13 cellular contexts compared by ENCODE assay signal in the genomic region with DNA sequence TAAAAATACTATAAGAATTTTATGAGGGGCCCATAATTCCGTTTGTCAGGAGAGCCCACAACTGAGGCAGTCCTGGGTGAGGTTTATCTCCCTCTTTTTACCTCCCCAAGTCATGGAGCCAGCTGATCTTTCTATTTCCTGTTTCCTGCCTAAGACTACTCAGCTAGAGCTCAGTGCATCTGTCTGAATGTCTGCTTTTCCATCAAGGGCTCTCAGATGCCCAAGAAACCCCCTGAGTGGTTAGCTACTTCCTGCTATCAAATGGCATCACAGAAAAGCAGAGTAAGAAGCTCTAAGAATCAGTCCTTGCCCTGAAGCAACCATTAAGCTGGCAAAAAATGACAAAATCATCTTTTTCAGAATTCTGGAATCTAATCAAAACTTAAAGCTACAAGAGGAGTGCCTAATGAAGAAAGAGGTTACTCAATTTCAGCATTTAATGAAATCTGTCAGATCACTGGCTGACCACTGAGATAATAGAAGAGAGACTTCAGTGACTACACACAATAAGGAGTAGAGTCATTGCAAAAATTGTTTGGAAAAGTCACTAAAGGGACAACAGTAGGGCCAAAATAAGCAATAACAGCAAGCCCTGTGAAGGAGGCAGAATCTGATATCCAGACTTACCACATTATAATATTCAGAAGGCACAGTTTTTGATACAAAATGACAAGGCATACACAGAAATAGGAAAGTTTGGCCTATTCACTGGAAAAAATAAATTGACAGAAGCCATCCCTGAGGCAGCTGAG.
"Had no signal": no experiment of that assay in that cellular context is flagged by ENCODE, and none has a peak within 500 bp of the region (broad histone marks: within the 10 kb centered on the region; RNA-seq: fewer than 3 reads in every experiment).

No MANE protein-coding gene starts in this region.

- H3K27me3 ChIP-seq: breast epithelium, dorsolateral prefrontal cortex, ovary, vagina had no signal

- H3K27me3 Mint-ChIP-seq: activated CD4-positive, alpha-beta T cell treated with anti-CD3 and anti-CD28 coated beads for 36 hours; activated naive CD4-positive, alpha-beta T cell treated with anti-CD3 and anti-CD28 coated beads, Interleukin-2, amount 10 ng/mL, durations not matched to agents 7 days and 5 days; activated T-helper 17 cell treated with anti-CD3 and anti-CD28 coated beads, Interleukin-2, amount 50 U/mL, for 72 hours; stimulated activated naive CD8-positive, alpha-beta T cell treated with anti-CD3 and anti-CD28 coated beads, Interleukin-15, Interleukin-2, amounts not matched to agents 100 ng/mL and 50 ng/mL, for 24 hours had no signal

- H3K4me1 Mint-ChIP-seq: activated T-helper 17 cell treated with anti-CD3 and anti-CD28 coated beads, Interleukin-2, amount 50 U/mL, for 72 hours had no signal

- ATAC-seq: activated CD4-positive, alpha-beta T cell treated with anti-CD3 and anti-CD28 coated beads for 36 hours; activated T-helper 17 cell treated with anti-CD3 and anti-CD28 coated beads, Interleukin-2, amount 50 U/mL, for 72 hours had no signal

- H3K4me3 Mint-ChIP-seq: activated CD4-positive, alpha-beta T cell treated with anti-CD3 and anti-CD28 coated beads for 36 hours; activated naive CD4-positive, alpha-beta T cell treated with anti-CD3 and anti-CD28 coated beads, Interleukin-2, amount 10 ng/mL, durations not matched to agents 7 days and 5 days; activated T-helper 17 cell treated with anti-CD3 and anti-CD28 coated beads, Interleukin-2, amount 50 U/mL, for 72 hours; stimulated activated naive CD8-positive, alpha-beta T cell treated with anti-CD3 and anti-CD28 coated beads, Interleukin-15, Interleukin-2, amounts not matched to agents 100 ng/mL and 50 ng/mL, for 24 hours had no signal

- H3K27ac Mint-ChIP-seq: activated CD4-positive, alpha-beta T cell treated with anti-CD3 and anti-CD28 coated beads for 36 hours; activated naive CD4-positive, alpha-beta T cell treated with anti-CD3 and anti-CD28 coated beads, Interleukin-2, amount 10 ng/mL, durations not matched to agents 7 days and 5 days; activated T-helper 17 cell treated with anti-CD3 and anti-CD28 coated beads, Interleukin-2, amount 50 U/mL, for 72 hours; stimulated activated naive CD8-positive, alpha-beta T cell treated with anti-CD3 and anti-CD28 coated beads, Interleukin-15, Interleukin-2, amounts not matched to agents 100 ng/mL and 50 ng/mL, for 24 hours had no signal

- H3K27ac ChIP-seq: breast epithelium, ovary, vagina, WERI-Rb-1 had no signal

- H3K36me3 Mint-ChIP-seq: activated naive CD4-positive, alpha-beta T cell treated with anti-CD3 and anti-CD28 coated beads, Interleukin-2, amount 10 ng/mL, durations not matched to agents 7 days and 5 days had no signal

- H3K4me1 ChIP-seq: breast epithelium had no signal

- H3K9me3 ChIP-seq: ovary, vagina had no signal

- H3K36me3 ChIP-seq: breast epithelium, ovary, vagina had no signal

- DNase-seq: activated CD4-positive, alpha-beta T cell treated with anti-CD3 and anti-CD28 coated beads for 36 hours; activated naive CD4-positive, alpha-beta T cell treated with anti-CD3 and anti-CD28 coated beads, Interleukin-2, amount 10 ng/mL, durations not matched to agents 7 days and 5 days; activated T-cell treated with anti-CD3 and anti-CD28 coated beads for 4 hours; dorsolateral prefrontal cortex; hypothalamus; ovary; stimulated activated CD4-positive, alpha-beta T cell treated with anti-CD3 and anti-CD28 coated beads, Interleukin-4, amount 100 ng/mL, for 1 hour; stimulated activated CD8-positive, alpha-beta memory T cell treated with anti-CD3 and anti-CD28 coated beads, Interleukin-4, amount 100 ng/mL, for 48 hours; WERI-Rb-1 had no signal

- H3K4me3 ChIP-seq: breast epithelium, dorsolateral prefrontal cortex, ovary, vagina had no signal
